ENCODE assay signal across 8 cellular contexts in genomic region chr20:63980806-63981728, GRCh38. TPM values are rescaled to one million over a fixed set of nuclear protein-coding genes. Genes with fewer than 3 reads are reported as not detected.
DNase-seq lines count a peak whose midpoint lies in the region; ATAC-seq and TF ChIP-seq lines count a peak whose summit lies in the region.

TSS of gene PRPF6 (plus strand) at chr20:63981132. CDS start at chr20:63981246, 114 bp downstream.

- peak within 1 kb of the TSS; percentile 86 for H3K14ac ChIP-seq in IMR-90 (replicated peaks; ENCODE audit: low read depth, low read length)

- no peak within 1 kb of the TSS; the same call in 1 of the 2 replicates for H3K18ac ChIP-seq in IMR-90 (ENCODE audit: low read depth, low read length)

- peak within 1 kb of the TSS; percentile 19 for H2BK120ac ChIP-seq in IMR-90 (ENCODE audit: low read depth, low read length)

- BruUV-seq in IMR-90 (replicated peaks; lab: Mats Ljungman, UMichigan) (no TSS peak), OCI-LY7 (replicated peaks; lab: Mats Ljungman, UMichigan) (no TSS peak)

- peak; percentile 80 for TF ChIP-seq POLR2A in IMR-90 (IDR thresholded peaks at IDR 0.05; ENCODE audit: low read depth, low read length)

- peak within 1 kb of the TSS; percentile 82 for H3K27ac ChIP-seq in IMR-90 (ENCODE audit: insufficient read depth, low read length)
- peak within 1 kb of the TSS; percentile 89 for H3K27ac ChIP-seq in OCI-LY7 (ENCODE audit: low read depth, low read length, poor library complexity, severe bottlenecking)

- peak within 1 kb of the TSS; percentile 91 for H4K5ac ChIP-seq in IMR-90 (ENCODE audit: low read depth, low read length)

- POLR2A ChIA-PET in IMR-90 (lab: Charles Lee; ENCODE audit: unreplicated experiment) (interaction anchor here (1.0 kb wide), 1 partner anchor 116 kb away, joined by 4 read pairs; the partner anchor contains the start of gene TPD52L2), OCI-LY7 (lab: Charles Lee) (interaction anchor here (0.6 to 1.3 kb wide), 4 partner anchors 24 to 85 kb away, joined by 3 to 4 read pairs (median 3); no protein-coding TSS in a partner anchor)

- dilution Hi-C loops in IMR-90 (cut with HindIII; ENCODE audit: low sequenced_read_pairs, unreplicated experiment), result no loop called here

- H2AFZ ChIP-seq in IMR-90 (replicated peaks; ENCODE audit: low read length, poor library complexity), result peak within 1 kb of the TSS; percentile 100
- H2AFZ ChIP-seq in OCI-LY7 (ENCODE audit: low read length), result peak within 1 kb of the TSS; percentile 45; the same call in 1 of the 2 replicates

- peak within 1 kb of the TSS; percentile 91 for H3K4me3 ChIP-seq in IMR-90 (ENCODE audit: insufficient read depth, low read depth, low read length)
- peak within 1 kb of the TSS; percentile 82 for H3K4me3 ChIP-seq in OCI-LY7 (ENCODE audit: low read depth, low read length, poor library complexity, severe bottlenecking)
- peak within 1 kb of the TSS; percentile 93 for H3K4me3 ChIP-seq in epithelial cell of esophagus (ENCODE audit: low read length)
- H3K4me3 ChIP-seq in mucosa of descending colon, result peak within 1 kb of the TSS; percentile 91

- H3K79me1 ChIP-seq in IMR-90 (ENCODE audit: low read depth in 1 of 2, low read length in 2 of 2), result peaks cover 27 to 38% of the 10 kb centered on the region in 2 experiments

- H3K9ac ChIP-seq in IMR-90 (ENCODE audit: low read depth, low read length), result peak within 1 kb of the TSS; percentile 83

- no peaks in the 10 kb centered on the region for H3K27me3 ChIP-seq in IMR-90 (ENCODE audit: control insufficient read depth, insufficient read depth, low read length)

- intact Hi-C loops in IMR-90 (cut with micrococcal nuclease), result loop anchor here (1.0 to 2.0 kb wide), 2 partner anchors 76 to 139 kb away; no protein-coding TSS in a partner anchor
- intact Hi-C loops in OCI-LY7 (cut with micrococcal nuclease; ENCODE audit: unreplicated experiment), result loop anchor here (1.0 to 5.0 kb wide), 2 partner anchors 96 to 139 kb away; partner anchors contain the start of gene RGS19
- intact Hi-C loops in mucosa of descending colon (cut with DNase I, micrococcal nuclease), result no loop called here

- peak; percentile 44 for ATAC-seq in GM21447 (IDR thresholded peaks at IDR 0.05; ENCODE audit: unreplicated experiment)
- ATAC-seq in IMR-90 (ENCODE audit: low read depth), result peak; percentile 74
- ATAC-seq in mucosa of descending colon, result peak; percentile 92

- no peaks in the 10 kb centered on the region for H3K9me2 ChIP-seq in OCI-LY7 (ENCODE audit: insufficient read depth, low read length)

- peak within 1 kb of the TSS; percentile 91 to 96 for H4K8ac ChIP-seq in IMR-90 (ENCODE audit: low read depth in 2 of 2, low read length in 2 of 2)

- no peak within 1 kb of the TSS for H2BK20ac ChIP-seq in IMR-90 (ENCODE audit: low read depth, low read length)

- TF ChIP-seq RAD21 in IMR-90 (IDR thresholded peaks at IDR 0.05; ENCODE audit: low read length), result peak; percentile 43

- H3K36me3 ChIP-seq in IMR-90 (ENCODE audit: control insufficient read depth, insufficient read depth, low read length) (peaks cover 17% of the 10 kb centered on the region), OCI-LY7 (ENCODE audit: insufficient read depth, low read length) (peaks cover 35% of the 10 kb centered on the region), mucosa of descending colon (ENCODE audit: low read depth) (peaks cover 17% of the 10 kb centered on the region)

- peak within 1 kb of the TSS; percentile 91 for H2AK9ac ChIP-seq in IMR-90 (replicated peaks; ENCODE audit: low read depth, low read length, poor library complexity)

- H3K56ac ChIP-seq in IMR-90 (ENCODE audit: extremely low read depth, insufficient read depth, low read length), result 0 out of 2 replicates have a peak within 1 kb of the TSS, but pooled peaks have one; percentile 46

- CTCF ChIA-PET in IMR-90 (lab: Yijun Ruan, JAX), result interaction anchor here (0.8 to 1.3 kb wide), 2 partner anchors 81 to 139 kb away, joined by 3 read pairs; partner anchors contain the start of gene TCEA2
- CTCF ChIA-PET in OCI-LY7 (lab: Charles Lee; ENCODE audit: unreplicated experiment), result interaction anchor here (0.7 to 1.2 kb wide), 4 partner anchors 57 to 139 kb away, joined by 3 to 4 read pairs (median 3); no protein-coding TSS in a partner anchor

- WGBS in IMR-90 (ENCODE audit: extremely low coverage in 2 of 2, insufficient read length in 1 of 2), 2 experiments, result 1% methylated on average over 33 of the region's 75 CpGs; no CpG with 5 or more reads in 1 of the 2 experiments

- in situ Hi-C loops in IMR-90 (cut with MboI; ENCODE audit: low sequenced_read_pairs), result no loop called here

- H3K79me2 ChIP-seq in OCI-LY7 (ENCODE audit: insufficient read depth, low read depth, low read length), result peaks cover 14% of the 10 kb centered on the region

- peak within 1 kb of the TSS; percentile 69 for H3K23ac ChIP-seq in IMR-90 (ENCODE audit: low read depth, low read length)

- H2AK5ac ChIP-seq in IMR-90 (ENCODE audit: low read depth, low read length), result peak within 1 kb of the TSS; percentile 79

- TF ChIP-seq CTCF in IMR-90 (conservative IDR thresholded peaks at IDR 0.05; ENCODE audit: low read depth, low read length) (peak; percentile 97), OCI-LY7 (conservative IDR thresholded peaks at IDR 0.05; ENCODE audit: low read length) (peak; percentile 86), epithelial cell of esophagus (IDR thresholded peaks at IDR 0.05; ENCODE audit: insufficient read depth, low read depth, low read length, missing control alignments) (peak; percentile 78), mucosa of descending colon (IDR thresholded peaks at IDR 0.05) (peak; percentile 87)

- peaks cover 17% of the 10 kb centered on the region for H3K9me1 ChIP-seq in IMR-90 (ENCODE audit: insufficient read depth, low read length)

- peak within 1 kb of the TSS; percentile 84 for H2BK5ac ChIP-seq in IMR-90 (ENCODE audit: low read depth, low read length, poor library complexity, severe bottlenecking)

- H2BK15ac ChIP-seq in IMR-90 (ENCODE audit: low read depth, low read length), result no peak within 1 kb of the TSS

- peak; percentile 99 for DNase-seq in DMS 273 (lab: John Stamatoyannopoulos, UW; ENCODE audit: unreplicated experiment)
- DNase-seq in IMR-90, result peak; percentile 92
- peak; percentile 99 for DNase-seq in OCI-LY7 (ENCODE audit: low spot score)
- peak; percentile 93 for DNase-seq in activated T-cell treated with anti-CD3 and anti-CD28 coated beads for 24 hours (ENCODE audit: low read depth)
- DNase-seq in epithelial cell of esophagus (ENCODE audit: low read depth), result peak; percentile 97
- DNase-seq in mucosa of descending colon, result peak; percentile 94 to 97 (median 97)
- DNase-seq in stimulated activated CD8-positive, alpha-beta memory T cell treated with anti-CD3 and anti-CD28 coated beads, Interleukin-4, amount 100 ng/mL, for 24 hours (ENCODE audit: low read depth), result peak; percentile 91

- peak within 1 kb of the TSS; percentile 87 for H3K4ac ChIP-seq in IMR-90 (ENCODE audit: low read depth, low read length)

- H3K9me3 ChIP-seq in IMR-90 (ENCODE audit: control insufficient read depth, insufficient read depth, low read length) (no peaks in the 10 kb centered on the region), OCI-LY7 (ENCODE audit: low read length) (no peaks in the 10 kb centered on the region), mucosa of descending colon (no peaks in the 10 kb centered on the region)

- H4K91ac ChIP-seq in IMR-90 (ENCODE audit: insufficient read depth, low read depth, low read length), result peak within 1 kb of the TSS; percentile 76

- H3K4me2 ChIP-seq in IMR-90 (ENCODE audit: low read depth, low read length), result peak within 1 kb of the TSS; percentile 90
- H3K4me2 ChIP-seq in OCI-LY7 (ENCODE audit: low read length), result peak within 1 kb of the TSS; percentile 82

- H4K20me1 ChIP-seq in IMR-90 (ENCODE audit: insufficient read depth, low read length), result peaks cover 11% of the 10 kb centered on the region; the same call in 1 of the 2 replicates
- H4K20me1 ChIP-seq in OCI-LY7 (ENCODE audit: insufficient read depth, low read length), result no peaks in the 10 kb centered on the region

- H3K4me1 ChIP-seq in IMR-90 (ENCODE audit: control insufficient read depth, insufficient read depth, low read length) (peaks cover 26% of the 10 kb centered on the region), OCI-LY7 (ENCODE audit: insufficient read depth, low read length, poor library complexity, severe bottlenecking) (peaks cover 35% of the 10 kb centered on the region), mucosa of descending colon (ENCODE audit: low read depth) (peaks cover 29% of the 10 kb centered on the region)

TF ChIP-seq in IMR-90, 13 proteins besides CTCF, POLR2A, EP300 and RAD21 (continues in another document):
- TF ChIP-seq CHD1 (IDR thresholded peaks at IDR 0.05; ENCODE audit: low read depth, low read length) (no peak), SMC3 (IDR thresholded peaks at IDR 0.05; ENCODE audit: low read depth, low read length) (peak; percentile 44), RCOR1 (IDR thresholded peaks at IDR 0.05; ENCODE audit: insufficient replicate concordance, low read length) (no peak), MAZ (IDR thresholded peaks at IDR 0.05; ENCODE audit: borderline replicate concordance, low read depth, low read length) (peak; percentile 44; the same call in 1 of the 2 replicates), USF2 (IDR thresholded peaks at IDR 0.05; ENCODE audit: low read depth, low read length) (peak; percentile 38; the same call in 1 of the 2 replicates), BHLHE40 (IDR thresholded peaks at IDR 0.05; ENCODE audit: low read depth, low read length) (peak; percentile 65; the same call in 1 of the 2 replicates)

RNA-seq across cellular contexts. Expression of gene PRPF6, which starts in this region (rescaled TPM):
- total RNA-seq in IMR-90 (2012; rRNA removed), result 68.6 and 71.3 TPM in 2 replicates
- polyA plus RNA-seq in IMR-90 (2012; rRNA removed), result 38.5 and 43.5 TPM in 2 replicates
- 32.3 and 36.0 TPM in 2 replicates for polyA plus RNA-seq in IMR-90 (2012; cell fraction: cytosol; rRNA removed)
- 27.2 and 30.1 TPM in 2 replicates for polyA plus RNA-seq in IMR-90 (2012; cell fraction: nucleus; rRNA removed; ENCODE audit: low replicate concordance)
- total RNA-seq in OCI-LY7 (2014; rRNA removed; shearing (Covaris generic)), result 45.1 and 61.5 TPM in 2 replicates
- total RNA-seq in OCI-LY7 (2022), result 70.4 and 73.7 TPM in 2 replicates
- 10 to 100 TPM; 51.2 to 64.4 (median 59.1) TPM for total RNA-seq in mucosa of descending colon

Comparison
In these comparisons a context has a peak if more than half of its experiments do, and no peak if none do; other contexts are left out.
1. Peak in every context shown above with its lines: DNase-seq, ATAC-seq, H3K4me3 ChIP-seq and H3K27ac ChIP-seq.
2. intact Hi-C loops: an anchor here in IMR-90 (1.0 to 2.0 kb wide) and OCI-LY7 (1.0 to 5.0 kb wide); none called in mucosa of descending colon.